17 cellular contexts compared by ENCODE assay signal in the genomic region with DNA sequence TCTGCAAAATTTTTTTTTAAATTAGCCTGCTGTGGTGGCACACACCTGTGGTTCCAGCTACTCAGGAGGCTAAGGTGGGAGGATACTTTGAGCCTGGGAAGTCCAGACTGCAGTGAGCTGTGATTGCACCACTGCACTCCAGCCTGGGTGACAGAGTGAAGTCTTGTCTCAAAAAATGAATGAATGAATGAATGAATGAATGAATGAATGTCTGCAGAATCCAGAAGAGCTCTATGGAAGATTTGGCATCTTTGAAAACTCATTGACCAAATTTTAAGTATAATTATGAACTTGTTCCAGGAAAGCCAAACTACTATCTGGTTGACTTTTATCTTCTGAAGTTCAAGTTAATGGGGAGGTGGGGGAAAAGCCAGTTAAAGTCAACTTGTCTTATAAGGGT.
DNase-seq lines count a peak whose midpoint lies in the region; ATAC-seq, FAIRE-seq and TF ChIP-seq lines count a peak whose summit lies in the region.
"Had no signal": no experiment of that assay in that cellular context is flagged by ENCODE, and none has a peak within 500 bp of the region (broad histone marks: within the 10 kb centered on the region; RNA-seq: fewer than 3 reads in every experiment).

No MANE protein-coding gene starts in this region.

- no peaks in the 10 kb centered on the region for H3K79me2 ChIP-seq in HepG2 (ENCODE audit: insufficient read depth, low read length)

- intact Hi-C loops in HepG2 (cut with micrococcal nuclease; ENCODE audit: unreplicated experiment) (no loop called here), right lobe of liver (cut with DNase I) (no loop called here)

- CTCF ChIA-PET in HepG2 (lab: Yijun Ruan, JAX; ENCODE audit: low intra/inter-chr PET ratio, low total read pairs): no interaction called here

- TF ChIP-seq RAD21 in HepG2 (CRISPR knock-in tag; IDR thresholded peaks at IDR 0.05): no peak

- H2AFZ ChIP-seq in HepG2 (ENCODE audit: low read length): no peak overlapping the region

- POLR2A ChIA-PET in HepG2 (lab: Yijun Ruan, JAX): no interaction called here

- ATAC-seq in HepG2 (no peak), right lobe of liver (no peak), HG03439 (IDR thresholded peaks at IDR 0.05; ENCODE audit: unreplicated experiment) (no peak)
- ATAC-seq: HCT116 had no signal

- H3K36me3 ChIP-seq in HepG2 (replicated peaks in 1 of 2; ENCODE audit: control insufficient read depth in 1 of 2, insufficient read depth in 2 of 2, low read length in 2 of 2) (no peaks in the 10 kb centered on the region), right lobe of liver (no peaks in the 10 kb centered on the region), HAP-1 (replicated peaks) (no peaks in the 10 kb centered on the region), H7 (replicated peaks; ENCODE audit: control insufficient read depth, insufficient read depth, low read length) (no peaks in the 10 kb centered on the region; the same call in 1 of the 2 replicates)

- TF ChIP-seq POLR2A in HepG2 (IDR thresholded peaks at IDR 0.05; ENCODE audit: insufficient read depth in 1 of 2, low read depth in 2 of 2, low read length in 2 of 2) (no peak), right lobe of liver (IDR thresholded peaks at IDR 0.05) (no peak)

- H3K4me3 ChIP-seq in HepG2 (replicated peaks in 1 of 3; ENCODE audit: insufficient read depth in 1 of 3, low read depth in 2 of 3, low read length in 3 of 3): no peak overlapping the region
- no peak overlapping the region for H3K4me3 ChIP-seq in right lobe of liver
- no peak overlapping the region for H3K4me3 ChIP-seq in HAP-1
- no peak overlapping the region for H3K4me3 ChIP-seq in H7 (ENCODE audit: insufficient read depth, low read depth, low read length)
- H3K4me3 ChIP-seq: BLaER1 had no signal

- no peaks in the 10 kb centered on the region for H4K20me1 ChIP-seq in HepG2 (ENCODE audit: insufficient read depth, low read length)
- H4K20me1 ChIP-seq: BLaER1 had no signal

- no peak for TF ChIP-seq EP300 in HepG2 (IDR thresholded peaks at IDR 0.05; ENCODE audit: low read depth in 2 of 2, low read length in 2 of 2)
- TF ChIP-seq EP300 in HepG2 (CRISPR knock-in tag; IDR thresholded peaks at IDR 0.05; ENCODE audit: borderline replicate concordance): no peak

- DNase-seq in HepG2 (ENCODE audit: low spot score) (no peak), right lobe of liver (no peak), substantia nigra (lab: John Stamatoyannopoulos, UW) (no peak), HAP-1 (ENCODE audit: low spot score in 2 of 2) (no peak), H7 (no peak), DMS153 treated with DMSO at 0.1 percent for 48 hours (lab: John Stamatoyannopoulos, UW; ENCODE audit: unreplicated experiment) (no peak)
- DNase-seq: 8988T; CD4-positive, alpha-beta memory T cell; DMS153; GF-D8; IMR-90; KG1 had no signal

- FAIRE-seq in HepG2 (lab: Jason Lieb, UNC): no peak

- no peak overlapping the region for H3K27ac ChIP-seq in HepG2 (ENCODE audit: extremely low read length, insufficient read depth, low read length)
- no peak overlapping the region for H3K27ac ChIP-seq in right lobe of liver
- H3K27ac ChIP-seq in cingulate gyrus (ENCODE audit: low read depth, low read length): peak overlapping the region; percentile 96
- H3K27ac ChIP-seq in substantia nigra (ENCODE audit: low read depth, low read length, poor library complexity, severe bottlenecking): peak overlapping the region; percentile 99
- H3K27ac ChIP-seq: BLaER1, HL-60 had no signal

- no TSS peak for BruUV-seq in HepG2 (replicated peaks; lab: Mats Ljungman, UMichigan)

- in situ Hi-C loops in HepG2 (cut with HindIII; ENCODE audit: extremely low pct_ligation_motif_present, low pct_unique_long_range_greater_than_20kb) (no loop called here), HAP-1 (cut with MboI; ENCODE audit: low sequenced_read_pairs) (no loop called here)

- H3K4me1 ChIP-seq in HepG2 (ENCODE audit: insufficient read depth, low read length) (no peaks in the 10 kb centered on the region; the same call in 1 of the 2 replicates), right lobe of liver (no peaks in the 10 kb centered on the region), HAP-1 (peaks cover 17% of the 10 kb centered on the region)

- TF ChIP-seq CTCF in HepG2 (CRISPR knock-in tag; IDR thresholded peaks at IDR 0.05) (no peak), right lobe of liver (IDR thresholded peaks at IDR 0.05) (no peak)

- no peaks in the 10 kb centered on the region for H3K9me3 ChIP-seq in HepG2 (ENCODE audit: low read length)
- H3K9me3 ChIP-seq in right lobe of liver: no peaks in the 10 kb centered on the region
- no peaks in the 10 kb centered on the region for H3K9me3 ChIP-seq in HAP-1
- H3K9me3 ChIP-seq: BLaER1 had no signal

- no peak overlapping the region for H3K4me2 ChIP-seq in HepG2 (ENCODE audit: low read depth, low read length)
- H3K4me2 ChIP-seq: BLaER1 had no signal

- H3K27me3 ChIP-seq in HepG2 (ENCODE audit: control insufficient read depth in 1 of 2, insufficient read depth in 2 of 2, low read length in 2 of 2) (no peaks in the 10 kb centered on the region), right lobe of liver (no peaks in the 10 kb centered on the region), HAP-1 (ENCODE audit: low read depth) (no peaks in the 10 kb centered on the region), H7 (ENCODE audit: control insufficient read depth, insufficient read depth, low read length) (no peaks in the 10 kb centered on the region)
- H3K27me3 ChIP-seq: BLaER1 had no signal

- no peak overlapping the region for H3K9ac ChIP-seq in HepG2 (ENCODE audit: insufficient read depth, low read depth, low read length)
- H3K9ac ChIP-seq: BLaER1 had no signal

TF ChIP-seq in HepG2, 621 proteins besides CTCF, POLR2A, EP300 and RAD21:
- no peak for TF ChIP-seq ZNF550 (CRISPR knock-in tag; IDR thresholded peaks at IDR 0.05; ENCODE audit: borderline replicate concordance)
- TF ChIP-seq ZNF24 (IDR thresholded peaks at IDR 0.05): 0 out of 2 replicates have a peak, but pooled peaks have one; percentile 29

Comparison
In these comparisons a context has a peak if more than half of its experiments do, and no peak if none do; other contexts are left out.
1. H3K27ac ChIP-seq: peak in cingulate gyrus (single experiment) and substantia nigra (single experiment); none in HepG2 (single experiment) and right lobe of liver (0 of 3).